ENCODE assay signal across 9 cellular contexts in the genomic region with DNA sequence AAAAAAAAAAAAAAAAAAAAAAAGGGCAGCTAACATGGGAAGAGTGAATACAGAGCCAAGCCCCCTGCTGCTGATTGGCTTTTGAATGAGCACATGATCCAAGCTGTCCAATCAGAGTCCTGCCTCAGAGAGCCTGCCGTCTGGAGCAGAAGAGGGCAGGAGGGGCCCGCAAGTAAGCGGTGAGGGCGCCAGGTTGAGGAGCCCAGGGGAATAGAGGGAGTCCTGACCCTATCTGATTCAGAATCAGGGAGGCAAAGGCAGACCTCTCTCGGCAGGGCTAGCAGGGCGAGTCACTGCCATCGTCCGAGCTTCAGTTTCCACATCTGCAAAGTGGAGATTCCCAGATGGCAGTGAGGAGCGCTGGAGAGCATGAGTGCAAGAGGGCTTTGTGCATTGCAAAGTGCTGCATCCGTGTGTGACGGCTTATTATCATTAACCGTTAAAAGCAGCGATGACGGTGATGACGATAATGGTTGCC.
A peak's percentile ranks its signal among the peaks of the same experiment; 100 is the strongest.
DNase-seq lines count a peak whose midpoint lies in the region; ATAC-seq and TF ChIP-seq lines count a peak whose summit lies in the region.
"Had no signal": no experiment of that assay in that cellular context is flagged by ENCODE, and none has a peak within 500 bp of the region (broad histone marks: within the 10 kb centered on the region; RNA-seq: fewer than 3 reads in every experiment).

No MANE protein-coding gene starts in this region.

- H3K9ac ChIP-seq in neural cell (ENCODE audit: low read length) = peak overlapping the region; percentile 42

- TF ChIP-seq EP300 in neural cell (conservative IDR thresholded peaks at IDR 0.05; ENCODE audit: poor library complexity, severe bottlenecking) = peak; percentile 37

- ATAC-seq in HG03095 (IDR thresholded peaks at IDR 0.05; ENCODE audit: unreplicated experiment) (no peak), HG02852 (IDR thresholded peaks at IDR 0.05; ENCODE audit: unreplicated experiment) (no peak), GM18502 (IDR thresholded peaks at IDR 0.05; ENCODE audit: poor library complexity, unreplicated experiment) (no peak)

- no peak for TF ChIP-seq CTCF in neural cell (IDR thresholded peaks at IDR 0.05; ENCODE audit: poor library complexity, severe bottlenecking)

- no peak overlapping the region for H3K4me2 ChIP-seq in neural cell (ENCODE audit: low read length)

- H3F3A ChIP-seq in neural cell (ENCODE audit: insufficient read depth, low read length, poor library complexity, severe bottlenecking) = no peaks in the 10 kb centered on the region

- H3K79me2 ChIP-seq in neural cell (replicated peaks; ENCODE audit: insufficient read depth, low read length) = no peaks in the 10 kb centered on the region

- no peak overlapping the region for H2AFZ ChIP-seq in neural cell (ENCODE audit: low read depth, low read length)

- H3K36me3 ChIP-seq in neural cell (ENCODE audit: insufficient read depth, low read length) = no peaks in the 10 kb centered on the region

- peak overlapping the region; percentile 68 for H3K27ac ChIP-seq in neural cell (ENCODE audit: low read length)

- DNase-seq in ELF-1 (ENCODE audit: low read depth, low spot score) (peak; percentile 94), NCI-H2029 treated with DMSO at 0.1 percent for 48 hours (lab: John Stamatoyannopoulos, UW) (peak; percentile 76), amniotic epithelial cell (ENCODE audit: low read depth) (peak; percentile 17), midbrain (lab: John Stamatoyannopoulos, UW) (no peak)

- TF ChIP-seq RAD21 in neural cell (conservative IDR thresholded peaks at IDR 0.05) = no peak

- no peaks in the 10 kb centered on the region for H4K20me1 ChIP-seq in neural cell (ENCODE audit: insufficient read depth)

- no peaks in the 10 kb centered on the region for H3K9me3 ChIP-seq in neural cell (ENCODE audit: low read length)

- no peaks in the 10 kb centered on the region for H3K27me3 ChIP-seq in neural cell (ENCODE audit: insufficient read depth, low read depth, low read length)

- no peaks in the 10 kb centered on the region for H3K9me2 ChIP-seq in neural cell (ENCODE audit: insufficient read depth, low read length)

- H3K4me3 ChIP-seq in neural cell (ENCODE audit: low read length) = peak overlapping the region; percentile 54
- H3K4me3 ChIP-seq: skin epidermis had no signal

TF ChIP-seq in neural cell, 6 proteins besides CTCF, POLR2A, EP300 and RAD21:
- TF ChIP-seq TAF1 (IDR thresholded peaks at IDR 0.05; ENCODE audit: low read depth) (no peak), MXI1 (conservative IDR thresholded peaks at IDR 0.05; ENCODE audit: poor library complexity, severe bottlenecking) (peak; percentile 13), POLR2AphosphoS5 (IDR thresholded peaks at IDR 0.05) (peak; percentile 53)
